Comparison of ENCODE assay signal across 1 cellular context in the genomic region with DNA sequence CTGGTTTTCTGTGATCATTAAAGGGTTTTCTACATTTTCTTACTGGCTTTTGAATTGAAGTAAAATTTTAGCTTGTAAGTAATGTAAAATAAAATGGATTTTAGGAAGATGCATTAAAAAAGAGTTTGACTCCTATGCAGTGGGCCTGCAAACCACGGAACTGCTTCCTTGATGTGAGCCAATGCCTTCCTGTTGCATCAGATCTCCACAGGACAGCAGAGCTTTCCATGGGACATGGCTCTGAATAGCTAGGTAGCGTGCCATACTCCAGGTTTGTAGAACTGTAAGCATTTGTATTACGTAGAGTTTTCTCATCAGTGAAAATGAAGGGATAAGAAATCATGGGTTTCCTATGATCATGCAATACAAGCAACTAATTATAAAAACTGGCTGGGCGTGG.
TF ChIP-seq lines count a peak whose summit lies in the region.

No MANE protein-coding gene starts in this region.

TF ChIP-seq in IMR-90, 13 proteins besides CTCF, POLR2A, EP300 and RAD21 (continued from another document):
- TF ChIP-seq BHLHE40 (IDR thresholded peaks at IDR 0.05; ENCODE audit: low read depth, low read length), result no peak
- TF ChIP-seq MXI1 (IDR thresholded peaks at IDR 0.05; ENCODE audit: borderline replicate concordance, low read depth, low read length), result no peak
- no peak for TF ChIP-seq ELK1 (IDR thresholded peaks at IDR 0.05; ENCODE audit: borderline replicate concordance, low read depth, low read length)
- no peak for TF ChIP-seq MAZ (IDR thresholded peaks at IDR 0.05; ENCODE audit: borderline replicate concordance, low read depth, low read length)
- no peak for TF ChIP-seq RCOR1 (IDR thresholded peaks at IDR 0.05; ENCODE audit: insufficient replicate concordance, low read length)
- no peak for TF ChIP-seq SMC3 (IDR thresholded peaks at IDR 0.05; ENCODE audit: low read depth, low read length)
- TF ChIP-seq CHD1 (IDR thresholded peaks at IDR 0.05; ENCODE audit: low read depth, low read length), result no peak
- TF ChIP-seq, protein P1, sequence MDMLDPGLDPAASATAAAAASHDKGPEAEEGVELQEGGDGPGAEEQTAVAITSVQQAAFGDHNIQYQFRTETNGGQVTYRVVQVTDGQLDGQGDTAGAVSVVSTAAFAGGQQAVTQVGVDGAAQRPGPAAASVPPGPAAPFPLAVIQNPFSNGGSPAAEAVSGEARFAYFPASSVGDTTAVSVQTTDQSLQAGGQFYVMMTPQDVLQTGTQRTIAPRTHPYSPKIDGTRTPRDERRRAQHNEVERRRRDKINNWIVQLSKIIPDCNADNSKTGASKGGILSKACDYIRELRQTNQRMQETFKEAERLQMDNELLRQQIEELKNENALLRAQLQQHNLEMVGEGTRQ (IDR thresholded peaks at IDR 0.05; ENCODE audit: low read depth, low read length), result no peak
- no peak for TF ChIP-seq NFE2L2 (IDR thresholded peaks at IDR 0.05; ENCODE audit: low read depth, low read length)
TF ChIP-seq in IMR-90: peak in this region for 0.
